In the genomic region with DNA sequence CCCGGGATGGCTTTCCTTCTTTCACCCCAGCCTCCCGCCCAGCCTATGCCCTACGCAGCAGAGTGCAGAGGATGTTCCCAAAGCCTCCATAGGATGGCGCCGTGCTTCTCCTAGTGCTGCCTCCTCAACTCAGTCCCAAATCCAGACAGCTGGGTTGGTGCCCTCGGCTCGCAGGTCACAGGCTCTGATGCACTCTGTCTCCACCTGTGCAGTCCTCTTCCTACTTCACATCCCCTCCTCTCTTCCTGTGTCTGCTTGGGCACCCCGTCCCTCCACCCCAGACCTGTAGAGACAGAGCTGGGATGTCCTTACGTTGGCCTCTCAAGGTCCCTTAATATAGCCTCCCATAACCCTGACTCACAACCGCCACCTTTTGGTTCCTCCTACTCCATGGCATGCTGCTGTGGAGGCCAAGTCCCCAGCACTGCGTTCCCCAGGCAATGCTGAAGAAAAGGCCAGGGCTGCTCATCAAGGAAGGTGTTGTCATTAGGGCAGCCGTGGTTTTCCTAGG, we compare ENCODE assay signal across 1 cellular context.
TF ChIP-seq lines count a peak whose summit lies in the region.

No MANE protein-coding gene starts in this region.

TF ChIP-seq in A549, 52 proteins besides CTCF, POLR2A, EP300 and RAD21 (continued from another document):
- no peak for TF ChIP-seq PBX3 (IDR thresholded peaks at IDR 0.05)
- no peak for TF ChIP-seq BHLHE40 (IDR thresholded peaks at IDR 0.05; ENCODE audit: low read depth, low read length)
- no peak for TF ChIP-seq EHF (CRISPR knock-in tag; IDR thresholded peaks at IDR 0.05)
- TF ChIP-seq NPAS2 (CRISPR knock-in tag; IDR thresholded peaks at IDR 0.05; ENCODE audit: borderline replicate concordance), result no peak
- TF ChIP-seq NR3C1 (IDR thresholded peaks at IDR 0.05), result no peak
- TF ChIP-seq, protein P1, sequence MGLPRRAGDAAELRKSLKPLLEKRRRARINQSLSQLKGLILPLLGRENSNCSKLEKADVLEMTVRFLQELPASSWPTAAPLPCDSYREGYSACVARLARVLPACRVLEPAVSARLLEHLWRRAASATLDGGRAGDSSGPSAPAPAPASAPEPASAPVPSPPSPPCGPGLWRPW (IDR thresholded peaks at IDR 0.05), result no peak
- no peak for TF ChIP-seq JUNB (IDR thresholded peaks at IDR 0.05)
- TF ChIP-seq RCOR1 (IDR thresholded peaks at IDR 0.05; ENCODE audit: low read depth, low read length), result no peak
- TF ChIP-seq, protein P2, sequence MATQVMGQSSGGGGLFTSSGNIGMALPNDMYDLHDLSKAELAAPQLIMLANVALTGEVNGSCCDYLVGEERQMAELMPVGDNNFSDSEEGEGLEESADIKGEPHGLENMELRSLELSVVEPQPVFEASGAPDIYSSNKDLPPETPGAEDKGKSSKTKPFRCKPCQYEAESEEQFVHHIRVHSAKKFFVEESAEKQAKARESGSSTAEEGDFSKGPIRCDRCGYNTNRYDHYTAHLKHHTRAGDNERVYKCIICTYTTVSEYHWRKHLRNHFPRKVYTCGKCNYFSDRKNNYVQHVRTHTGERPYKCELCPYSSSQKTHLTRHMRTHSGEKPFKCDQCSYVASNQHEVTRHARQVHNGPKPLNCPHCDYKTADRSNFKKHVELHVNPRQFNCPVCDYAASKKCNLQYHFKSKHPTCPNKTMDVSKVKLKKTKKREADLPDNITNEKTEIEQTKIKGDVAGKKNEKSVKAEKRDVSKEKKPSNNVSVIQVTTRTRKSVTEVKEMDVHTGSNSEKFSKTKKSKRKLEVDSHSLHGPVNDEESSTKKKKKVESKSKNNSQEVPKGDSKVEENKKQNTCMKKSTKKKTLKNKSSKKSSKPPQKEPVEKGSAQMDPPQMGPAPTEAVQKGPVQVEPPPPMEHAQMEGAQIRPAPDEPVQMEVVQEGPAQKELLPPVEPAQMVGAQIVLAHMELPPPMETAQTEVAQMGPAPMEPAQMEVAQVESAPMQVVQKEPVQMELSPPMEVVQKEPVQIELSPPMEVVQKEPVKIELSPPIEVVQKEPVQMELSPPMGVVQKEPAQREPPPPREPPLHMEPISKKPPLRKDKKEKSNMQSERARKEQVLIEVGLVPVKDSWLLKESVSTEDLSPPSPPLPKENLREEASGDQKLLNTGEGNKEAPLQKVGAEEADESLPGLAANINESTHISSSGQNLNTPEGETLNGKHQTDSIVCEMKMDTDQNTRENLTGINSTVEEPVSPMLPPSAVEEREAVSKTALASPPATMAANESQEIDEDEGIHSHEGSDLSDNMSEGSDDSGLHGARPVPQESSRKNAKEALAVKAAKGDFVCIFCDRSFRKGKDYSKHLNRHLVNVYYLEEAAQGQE (IDR thresholded peaks at IDR 0.05), result no peak
TF ChIP-seq in A549: peak in this region for 0.
